ENCODE assay signal across 8 cellular contexts in genomic region chr7:151754142-151754590, GRCh38.
DNase-seq lines count a peak whose midpoint lies in the region; ATAC-seq and TF ChIP-seq lines count a peak whose summit lies in the region.

No MANE protein-coding gene starts in this region.

- POLR2A ChIA-PET in MCF 10A (lab: Yijun Ruan, JAX) = interaction anchor here (0.7 to 3.5 kb wide), 7 partner anchors 9 to 154 kb away, joined by 3 to 25 read pairs (median 4); no protein-coding TSS in a partner anchor

- no TSS peak for BruUV-seq in MCF 10A (replicated peaks; lab: Mats Ljungman, UMichigan)

- H3K27me3 Mint-ChIP-seq in MCF 10A (ENCODE audit: insufficient read depth, unreplicated experiment) = no peaks in the 10 kb centered on the region
- H3K27me3 Mint-ChIP-seq in activated CD8-positive, alpha-beta memory T cell treated with anti-CD3 and anti-CD28 coated beads, Interleukin-2, amount 10 ng/mL, durations not matched to agents 7 days and 5 days = no peaks in the 10 kb centered on the region

- H3K4me1 Mint-ChIP-seq in MCF 10A (ENCODE audit: insufficient read depth, unreplicated experiment) = peaks cover 20% of the 10 kb centered on the region
- H3K4me1 Mint-ChIP-seq in activated CD8-positive, alpha-beta memory T cell treated with anti-CD3 and anti-CD28 coated beads, Interleukin-2, amount 10 ng/mL, durations not matched to agents 7 days and 5 days = peaks cover 19% of the 10 kb centered on the region

- no peak overlapping the region for H3K4me3 Mint-ChIP-seq in MCF 10A (ENCODE audit: unreplicated experiment)
- H3K4me3 Mint-ChIP-seq in activated CD8-positive, alpha-beta memory T cell treated with anti-CD3 and anti-CD28 coated beads, Interleukin-2, amount 10 ng/mL, durations not matched to agents 7 days and 5 days = no peak overlapping the region

- H3K4me1 ChIP-seq in iPS DF 6.9 (ENCODE audit: control insufficient read depth, insufficient read depth, low read length) (peaks cover 5% of the 10 kb centered on the region; the same call in 1 of the 2 replicates), skeletal muscle satellite cell (ENCODE audit: control insufficient read depth, insufficient read depth, low read length) (peaks cover 58% of the 10 kb centered on the region)

- DNase-seq in AG08395 (ENCODE audit: low spot score) (peak; percentile 98), GF-D8 (lab: John Stamatoyannopoulos, UW) (peak; percentile 17), MV-4-11 (lab: John Stamatoyannopoulos, UW) (peak; percentile 50), MCF 10A (ENCODE audit: unreplicated experiment) (peak; percentile 97), iPS DF 6.9 (ENCODE audit: low read depth, low spot score) (peak; percentile 94)
- no peak for DNase-seq in activated CD8-positive, alpha-beta memory T cell treated with anti-CD3 and anti-CD28 coated beads, Interleukin-2, amount 10 ng/mL, durations not matched to agents 7 days and 5 days

- intact Hi-C loops in MCF 10A (cut with micrococcal nuclease) = loop anchor here (2.0 kb wide), 1 partner anchor 123 kb away; no protein-coding TSS in a partner anchor

- H3K9me3 ChIP-seq in iPS DF 6.9 (ENCODE audit: control insufficient read depth, insufficient read depth, low read length) (no peaks in the 10 kb centered on the region), skeletal muscle satellite cell (replicated peaks; ENCODE audit: low read length) (no peaks in the 10 kb centered on the region)

- no CpG with 5 or more reads among the region's 14 CpGs for WGBS in iPS DF 6.9 (ENCODE audit: insufficient coverage, insufficient read length)

- peak; percentile 93 for TF ChIP-seq CTCF in MCF 10A (IDR thresholded peaks at IDR 0.05; ENCODE audit: unreplicated experiment)

- peak overlapping the region; percentile 45 for H3K4me2 ChIP-seq in skeletal muscle satellite cell (ENCODE audit: low read length)

- H3K9me3 Mint-ChIP-seq in MCF 10A (ENCODE audit: unreplicated experiment) = no peaks in the 10 kb centered on the region
- H3K9me3 Mint-ChIP-seq in activated CD8-positive, alpha-beta memory T cell treated with anti-CD3 and anti-CD28 coated beads, Interleukin-2, amount 10 ng/mL, durations not matched to agents 7 days and 5 days (ENCODE audit: low read depth) = no peaks in the 10 kb centered on the region

- H3K36me3 Mint-ChIP-seq in MCF 10A (ENCODE audit: insufficient read depth, unreplicated experiment) = no peaks in the 10 kb centered on the region
- H3K36me3 Mint-ChIP-seq in activated CD8-positive, alpha-beta memory T cell treated with anti-CD3 and anti-CD28 coated beads, Interleukin-2, amount 10 ng/mL, durations not matched to agents 7 days and 5 days = no peaks in the 10 kb centered on the region

- no peak overlapping the region for H3K27ac Mint-ChIP-seq in MCF 10A (ENCODE audit: low read depth, unreplicated experiment)
- no peak overlapping the region for H3K27ac Mint-ChIP-seq in activated CD8-positive, alpha-beta memory T cell treated with anti-CD3 and anti-CD28 coated beads, Interleukin-2, amount 10 ng/mL, durations not matched to agents 7 days and 5 days

- H3K36me3 ChIP-seq in iPS DF 6.9 (ENCODE audit: control insufficient read depth, insufficient read depth, low read length) (no peaks in the 10 kb centered on the region), skeletal muscle satellite cell (ENCODE audit: insufficient read depth, low read length) (no peaks in the 10 kb centered on the region)

- no peak for ATAC-seq in GM18502 (IDR thresholded peaks at IDR 0.05; ENCODE audit: poor library complexity, unreplicated experiment)
- ATAC-seq in activated CD8-positive, alpha-beta memory T cell treated with anti-CD3 and anti-CD28 coated beads, Interleukin-2, amount 10 ng/mL, durations not matched to agents 7 days and 5 days = no peak

- H3K27ac ChIP-seq in iPS DF 6.9 (ENCODE audit: low read length) = no peak overlapping the region

- peak overlapping the region; percentile 46 for H3K9ac ChIP-seq in skeletal muscle satellite cell (ENCODE audit: low read depth, low read length)

- CTCF ChIA-PET in MCF 10A (lab: Yijun Ruan, JAX) = interaction anchor here (0.6 to 2.4 kb wide), 23 partner anchors 9 to 955 kb away, joined by 3 to 12 read pairs (median 4); no protein-coding TSS in a partner anchor
- CTCF ChIA-PET in activated CD8-positive, alpha-beta memory T cell treated with anti-CD3 and anti-CD28 coated beads, Interleukin-2, amount 10 ng/mL, durations not matched to agents 7 days and 5 days (lab: Charles Lee) = interaction anchor here (1.0 to 2.3 kb wide), 3 partner anchors 14 to 123 kb away, joined by 3 to 8 read pairs (median 4); no protein-coding TSS in a partner anchor

- H3K4me3 ChIP-seq in iPS DF 6.9 (ENCODE audit: low read length) (no peak overlapping the region), skeletal muscle satellite cell (ENCODE audit: low read length) (no peak overlapping the region)

- no peaks in the 10 kb centered on the region for H3K27me3 ChIP-seq in iPS DF 6.9 (ENCODE audit: control insufficient read depth, insufficient read depth, low read length)
- no peaks in the 10 kb centered on the region for H3K27me3 ChIP-seq in skeletal muscle satellite cell (ENCODE audit: control insufficient read depth, insufficient read depth, low read length)
